1 cellular context compared by ENCODE assay signal in genomic region chr1:145191272-145191675, GRCh38.
A peak's percentile ranks its signal among the peaks of the same experiment; 100 is the strongest.
TF ChIP-seq lines count a peak whose summit lies in the region.

No MANE protein-coding gene starts in this region.

TF ChIP-seq in HepG2, 621 proteins besides CTCF, POLR2A, EP300 and RAD21:
- 0 out of 2 replicates have a peak, but pooled peaks have one; percentile 5 for TF ChIP-seq CEBPB (IDR thresholded peaks at IDR 0.05; ENCODE audit: borderline replicate concordance, low read depth, low read length)
TF ChIP-seq in HepG2: peak in this region for 1; not testable (repeated sequence) for 620.
